20 cellular contexts compared by ENCODE assay signal in genomic region chr14:95649230-95649629, GRCh38. TPM values are rescaled to one million over a fixed set of nuclear protein-coding genes. Genes with fewer than 3 reads are reported as not detected.
DNase-seq lines count a peak whose midpoint lies in the region; ATAC-seq and TF ChIP-seq lines count a peak whose summit lies in the region.
"Had no signal": no experiment of that assay in that cellular context is flagged by ENCODE, and none has a peak within 500 bp of the region (broad histone marks: within the 10 kb centered on the region; RNA-seq: fewer than 3 reads in every experiment).

No MANE protein-coding gene starts in this region.

- TF ChIP-seq EP300 in Ishikawa (IDR thresholded peaks at IDR 0.05; ENCODE audit: borderline replicate concordance), result no peak

- no peaks in the 10 kb centered on the region for H3K4me1 ChIP-seq in prostate gland (replicated peaks)

- no peak overlapping the region for H3K4me3 ChIP-seq in prostate gland
- H3K4me3 ChIP-seq: BLaER1, K562, SK-N-MC had no signal

- no peaks in the 10 kb centered on the region for H3K27me3 ChIP-seq in prostate gland (replicated peaks; ENCODE audit: insufficient read depth)
- H3K27me3 ChIP-seq: BLaER1 had no signal

- no peak for TF ChIP-seq RAD21 in Ishikawa (IDR thresholded peaks at IDR 0.05; ENCODE audit: low read depth)

- ATAC-seq in GM19395 (IDR thresholded peaks at IDR 0.05; ENCODE audit: unreplicated experiment), result no peak
- ATAC-seq: K562, T-cell had no signal

- no peak for TF ChIP-seq CTCF in prostate gland (IDR thresholded peaks at IDR 0.05)

- no peaks in the 10 kb centered on the region for H3K36me3 ChIP-seq in prostate gland
- H3K36me3 ChIP-seq: BLaER1 had no signal

- TF ChIP-seq POLR2A in prostate gland (IDR thresholded peaks at IDR 0.05), result no peak

- intact Hi-C loops in prostate gland (cut with DNase I), result no loop called here

- H3K9me3 ChIP-seq in prostate gland, result no peaks in the 10 kb centered on the region
- H3K9me3 ChIP-seq: BLaER1 had no signal

- DNase-seq in NCI-H1417 (lab: John Stamatoyannopoulos, UW) (peak in 2 of 3 experiments; percentile 9 to 35), NCI-H1417 treated with DMSO at 0.1 percent for 48 hours (lab: John Stamatoyannopoulos, UW) (no peak), NCI-H69 (lab: John Stamatoyannopoulos, UW) (peak; percentile 96), prostate gland (ENCODE audit: low spot score) (peak; percentile 10), T-helper 2 cell (no peak)
- no peak for DNase-seq in activated CD4-positive, alpha-beta T cell treated with anti-CD3 and anti-CD28 coated beads for 1 hour
- DNase-seq: CD8-positive, alpha-beta memory T cell; DMS79; HFFc6; NCI-H1930; NCI-H446; T-cell had no signal

- WGBS in prostate gland, result 37% methylated on average over 7 of the region's 7 CpGs

- H3K27ac ChIP-seq in prostate gland, result no peak overlapping the region
- H3K27ac ChIP-seq: 22Rv1, BLaER1, SK-N-MC had no signal

TF ChIP-seq in Ishikawa, 13 proteins besides CTCF, POLR2A, EP300 and RAD21:
- TF ChIP-seq CREB1 (IDR thresholded peaks at IDR 0.05; ENCODE audit: low read depth), result no peak
- TF ChIP-seq MAX (IDR thresholded peaks at IDR 0.05), result peak; percentile 49; the same call in 1 of the 2 replicates
- no peak for TF ChIP-seq EGR1 (IDR thresholded peaks at IDR 0.05)
- TF ChIP-seq USF1 (IDR thresholded peaks at IDR 0.05), result no peak
- 0 out of 2 replicates have a peak, but pooled peaks have one; percentile 10 for TF ChIP-seq NFIC (IDR thresholded peaks at IDR 0.05)
- no peak for TF ChIP-seq TAF1 (IDR thresholded peaks at IDR 0.05; ENCODE audit: low read depth)
- no peak for TF ChIP-seq YY1 (IDR thresholded peaks at IDR 0.05; ENCODE audit: low read depth)
- no peak for TF ChIP-seq TCF12 (IDR thresholded peaks at IDR 0.05; ENCODE audit: low read depth)
- no peak for TF ChIP-seq REST (IDR thresholded peaks at IDR 0.05; ENCODE audit: low read depth)
TF ChIP-seq in Ishikawa: peak in this region for 2.

RNA-seq across cellular contexts. Expression of gene TCL1B, which starts 37.0 kb away (rescaled TPM):
- total RNA-seq in prostate gland, result 1 to 10 TPM in 1 of 2 donors, not detected in 1; 1.4 TPM
- total RNA-seq: CD8-positive, alpha-beta memory T cell; G401; H4; HFFc6; K562 had no signal

Comparison
In these comparisons a context has a peak if more than half of its experiments do, and no peak if none do; other contexts are left out.
1. DNase-seq: peak in NCI-H1417 (2 of 3), NCI-H69 (single experiment) and prostate gland (single experiment); none in NCI-H1417 treated with DMSO at 0.1 percent for 48 hours (single experiment), activated CD4-positive, alpha-beta T cell treated with anti-CD3 and anti-CD28 coated beads for 1 hour (single experiment) and T-helper 2 cell (0 of 5).